Comparison of ENCODE assay signal across 19 cellular contexts in genomic region chr1:171212607-171213347, GRCh38. TPM values are rescaled to one million over a fixed set of nuclear protein-coding genes. Genes with fewer than 3 reads are reported as not detected.
DNase-seq lines count a peak whose midpoint lies in the region; ATAC-seq and TF ChIP-seq lines count a peak whose summit lies in the region.
"Had no signal": no experiment of that assay in that cellular context is flagged by ENCODE, and none has a peak within 500 bp of the region (broad histone marks: within the 10 kb centered on the region; RNA-seq: fewer than 3 reads in every experiment).

No MANE protein-coding gene starts in this region.

- H3K79me1 ChIP-seq in IMR-90 (ENCODE audit: low read depth in 1 of 2, low read length in 2 of 2), result no peaks in the 10 kb centered on the region
- H3K79me1 ChIP-seq in trophoblast cell (ENCODE audit: low read length), result peaks cover 2% of the 10 kb centered on the region

- peak overlapping the region; percentile 34 for H3K27ac Mint-ChIP-seq in dendritic cell treated with granulocyte-macrophage colony-stimulating factor and Interleukin-4, amounts not matched to agents 40 ng/mL and 50 ng/mL, for 4 days
- no peak overlapping the region for H3K27ac Mint-ChIP-seq in activated CD4-positive, alpha-beta memory T cell treated with anti-CD3 and anti-CD28 coated beads for 36 hours
- no peak overlapping the region for H3K27ac Mint-ChIP-seq in stimulated activated effector memory CD8-positive, alpha-beta T cell treated with anti-CD3 and anti-CD28 coated beads, Interleukin-12 subunit alpha, Interleukin-12 subunit beta, amount 100 ng/mL, for 72 hours
- H3K27ac Mint-ChIP-seq in T-helper 2 cell treated with Interferon-gamma antibody and Interleukin-4, amounts not matched to agents 5 μg/mL and 100 μg/mL, for 36 hours, result no peak overlapping the region
- H3K27ac Mint-ChIP-seq: activated naive CD8-positive, alpha-beta T cell; activated T-cell treated with anti-CD3 and anti-CD28 coated beads, Interleukin-2, amount 50 U/mL, for 24 hours; natural killer cell treated with Interleukin-12 subunit alpha and Interleukin-12 subunit beta and Interleukin-15 and Interleukin-18, amount 100 ng/mL, for 72 hours had no signal

- no CpG with 5 or more reads among the region's 3 CpGs for WGBS in IMR-90 (ENCODE audit: extremely low coverage in 2 of 2, insufficient read length in 1 of 2), 2 experiments
- no CpG with 5 or more reads among the region's 3 CpGs for WGBS in trophoblast cell (ENCODE audit: extremely low coverage, insufficient coverage, insufficient read length)

- H2BK5ac ChIP-seq in IMR-90 (ENCODE audit: low read depth, low read length, poor library complexity, severe bottlenecking), result no peak overlapping the region
- H2BK5ac ChIP-seq in trophoblast cell (ENCODE audit: low read depth, low read length, poor library complexity), result no peak overlapping the region

- no peak overlapping the region for H3K56ac ChIP-seq in IMR-90 (ENCODE audit: extremely low read depth, insufficient read depth, low read length)

- POLR2A ChIA-PET in IMR-90 (lab: Charles Lee; ENCODE audit: unreplicated experiment), result no interaction called here
- POLR2A ChIA-PET in activated CD4-positive, alpha-beta memory T cell treated with anti-CD3 and anti-CD28 coated beads for 36 hours (lab: Charles Lee), result no interaction called here
- POLR2A ChIA-PET in A673 (lab: Charles Lee; ENCODE audit: low non-redundant PET), result no interaction called here

- H2BK20ac ChIP-seq in IMR-90 (ENCODE audit: low read depth, low read length), result no peak overlapping the region

- H3K27me3 ChIP-seq in IMR-90 (ENCODE audit: control insufficient read depth, insufficient read depth, low read length), result no peaks in the 10 kb centered on the region
- no peaks in the 10 kb centered on the region for H3K27me3 ChIP-seq in trophoblast cell (ENCODE audit: insufficient read depth, low read length)
- no peaks in the 10 kb centered on the region for H3K27me3 ChIP-seq in A673 (replicated peaks; ENCODE audit: insufficient read depth, low read depth, low read length, poor library complexity)
- H3K27me3 ChIP-seq: cardiac muscle cell had no signal

- H3K36me3 ChIP-seq in IMR-90 (ENCODE audit: control insufficient read depth, insufficient read depth, low read length), result no peaks in the 10 kb centered on the region
- H3K36me3 ChIP-seq in trophoblast cell (ENCODE audit: control insufficient read depth in 1 of 2, insufficient read depth in 2 of 2, low read length in 2 of 2), result no peaks in the 10 kb centered on the region
- H3K36me3 ChIP-seq in A673 (ENCODE audit: insufficient read depth, low read length, poor library complexity, severe bottlenecking), result no peaks in the 10 kb centered on the region
- H3K36me3 ChIP-seq: cardiac muscle cell had no signal

- no peak overlapping the region for H4K12ac ChIP-seq in trophoblast cell (ENCODE audit: low read depth, low read length)

- dilution Hi-C loops in IMR-90 (cut with HindIII; ENCODE audit: low sequenced_read_pairs, unreplicated experiment), result no loop called here

- no peak overlapping the region for H2BK120ac ChIP-seq in IMR-90 (ENCODE audit: low read depth, low read length)
- no peak overlapping the region for H2BK120ac ChIP-seq in trophoblast cell (ENCODE audit: insufficient read depth, low read length, poor library complexity)

- H3K27ac ChIP-seq in IMR-90 (ENCODE audit: insufficient read depth, low read length) (no peak overlapping the region), trophoblast cell (ENCODE audit: low read depth, low read length) (no peak overlapping the region), A673 (ENCODE audit: low read depth, low read length, poor library complexity, severe bottlenecking) (no peak overlapping the region)
- H3K27ac ChIP-seq: cardiac muscle cell had no signal

- peak overlapping the region; percentile 24; the same call in 1 of the 2 replicates for H3K18ac ChIP-seq in IMR-90 (ENCODE audit: low read depth, low read length)
- H3K18ac ChIP-seq in trophoblast cell (ENCODE audit: low read length), result no peak overlapping the region

- H2AK9ac ChIP-seq in IMR-90 (replicated peaks; ENCODE audit: low read depth, low read length, poor library complexity), result no peak overlapping the region

- H3K4ac ChIP-seq in IMR-90 (ENCODE audit: low read depth, low read length) (no peak overlapping the region; the same call in 1 of the 2 replicates), trophoblast cell (ENCODE audit: low read depth, low read length) (no peak overlapping the region)

- no peak overlapping the region for H2BK15ac ChIP-seq in IMR-90 (ENCODE audit: low read depth, low read length)

- no peak for ATAC-seq in IMR-90 (ENCODE audit: low read depth)
- ATAC-seq in stimulated activated effector memory CD8-positive, alpha-beta T cell treated with anti-CD3 and anti-CD28 coated beads, Interleukin-12 subunit alpha, Interleukin-12 subunit beta, amount 100 ng/mL, for 72 hours, result no peak
- ATAC-seq: natural killer cell treated with Interleukin-12 subunit alpha and Interleukin-12 subunit beta and Interleukin-15 and Interleukin-18, amount 100 ng/mL, for 72 hours had no signal

- H4K91ac ChIP-seq in IMR-90 (ENCODE audit: insufficient read depth, low read depth, low read length) (no peak overlapping the region), trophoblast cell (ENCODE audit: low read depth, low read length) (peak overlapping the region; percentile 28)

- H3K23ac ChIP-seq in IMR-90 (ENCODE audit: low read depth, low read length), result no peak overlapping the region
- H3K23ac ChIP-seq in trophoblast cell (ENCODE audit: low read length), result no peak overlapping the region

- H3K14ac ChIP-seq in IMR-90 (replicated peaks; ENCODE audit: low read depth, low read length) (no peak overlapping the region), trophoblast cell (ENCODE audit: low read length) (no peak overlapping the region)

- H2BK12ac ChIP-seq in trophoblast cell (ENCODE audit: low read length), result peak overlapping the region; percentile 50

- H3K9me3 Mint-ChIP-seq in dendritic cell treated with granulocyte-macrophage colony-stimulating factor and Interleukin-4, amounts not matched to agents 40 ng/mL and 50 ng/mL, for 4 days, result no peaks in the 10 kb centered on the region
- H3K9me3 Mint-ChIP-seq in activated CD4-positive, alpha-beta memory T cell treated with anti-CD3 and anti-CD28 coated beads for 36 hours, result no peaks in the 10 kb centered on the region
- no peaks in the 10 kb centered on the region for H3K9me3 Mint-ChIP-seq in stimulated activated effector memory CD8-positive, alpha-beta T cell treated with anti-CD3 and anti-CD28 coated beads, Interleukin-12 subunit alpha, Interleukin-12 subunit beta, amount 100 ng/mL, for 72 hours
- no peaks in the 10 kb centered on the region for H3K9me3 Mint-ChIP-seq in T-helper 2 cell treated with Interferon-gamma antibody and Interleukin-4, amounts not matched to agents 5 μg/mL and 100 μg/mL, for 36 hours
- H3K9me3 Mint-ChIP-seq: activated T-cell treated with anti-CD3 and anti-CD28 coated beads, Interleukin-2, amount 50 U/mL, for 24 hours; natural killer cell treated with Interleukin-12 subunit alpha and Interleukin-12 subunit beta and Interleukin-15 and Interleukin-18, amount 100 ng/mL, for 72 hours had no signal

- TF ChIP-seq RAD21 in IMR-90 (IDR thresholded peaks at IDR 0.05; ENCODE audit: low read length), result no peak

- H2AK5ac ChIP-seq in IMR-90 (ENCODE audit: low read depth, low read length) (0 out of 2 replicates have a peak overlapping the region, but pooled peaks have one; percentile 17), trophoblast cell (ENCODE audit: low read length) (no peak overlapping the region)

- in situ Hi-C loops in IMR-90 (cut with MboI; ENCODE audit: low sequenced_read_pairs), result no loop called here

- H4K8ac ChIP-seq in IMR-90 (ENCODE audit: low read depth in 2 of 2, low read length in 2 of 2) (no peak overlapping the region), trophoblast cell (ENCODE audit: low read depth, low read length) (no peak overlapping the region)

- no peaks in the 10 kb centered on the region for H4K20me1 ChIP-seq in IMR-90 (ENCODE audit: insufficient read depth, low read length)

- H3K4me2 ChIP-seq in IMR-90 (ENCODE audit: low read depth, low read length), result no peak overlapping the region
- no peak overlapping the region for H3K4me2 ChIP-seq in trophoblast cell (ENCODE audit: low read length)

- H3K27me3 Mint-ChIP-seq in dendritic cell treated with granulocyte-macrophage colony-stimulating factor and Interleukin-4, amounts not matched to agents 40 ng/mL and 50 ng/mL, for 4 days, result no peaks in the 10 kb centered on the region
- H3K27me3 Mint-ChIP-seq in activated CD4-positive, alpha-beta memory T cell treated with anti-CD3 and anti-CD28 coated beads for 36 hours, result peaks cover 3% of the 10 kb centered on the region
- H3K27me3 Mint-ChIP-seq in T-helper 2 cell treated with Interferon-gamma antibody and Interleukin-4, amounts not matched to agents 5 μg/mL and 100 μg/mL, for 36 hours (ENCODE audit: low read depth), result peaks cover 5% of the 10 kb centered on the region

- intact Hi-C loops in IMR-90 (cut with micrococcal nuclease) (no loop called here), A673 (cut with micrococcal nuclease; ENCODE audit: unreplicated experiment) (no loop called here)
- intact Hi-C loops in dendritic cell treated with granulocyte-macrophage colony-stimulating factor and Interleukin-4, amounts not matched to agents 40 ng/mL and 50 ng/mL, for 4 days (cut with micrococcal nuclease), result no loop called here
- intact Hi-C loops in activated CD4-positive, alpha-beta memory T cell treated with anti-CD3 and anti-CD28 coated beads for 36 hours (cut with micrococcal nuclease), result no loop called here

- H3K4me1 ChIP-seq in IMR-90 (ENCODE audit: control insufficient read depth, insufficient read depth, low read length) (no peaks in the 10 kb centered on the region), trophoblast cell (ENCODE audit: control insufficient read depth in 1 of 2, insufficient read depth in 2 of 2, low read length in 2 of 2) (peaks cover 2% of the 10 kb centered on the region in 2 experiments), A673 (ENCODE audit: insufficient read depth, low read length, poor library complexity, severe bottlenecking) (no peaks in the 10 kb centered on the region)

- peaks cover 14% of the 10 kb centered on the region for H3K4me1 Mint-ChIP-seq in dendritic cell treated with granulocyte-macrophage colony-stimulating factor and Interleukin-4, amounts not matched to agents 40 ng/mL and 50 ng/mL, for 4 days (ENCODE audit: low read depth)
- H3K4me1 Mint-ChIP-seq in activated CD4-positive, alpha-beta memory T cell treated with anti-CD3 and anti-CD28 coated beads for 36 hours (ENCODE audit: low read depth), result no peaks in the 10 kb centered on the region
- H3K4me1 Mint-ChIP-seq in stimulated activated effector memory CD8-positive, alpha-beta T cell treated with anti-CD3 and anti-CD28 coated beads, Interleukin-12 subunit alpha, Interleukin-12 subunit beta, amount 100 ng/mL, for 72 hours, result no peaks in the 10 kb centered on the region
- no peaks in the 10 kb centered on the region for H3K4me1 Mint-ChIP-seq in T-helper 2 cell treated with Interferon-gamma antibody and Interleukin-4, amounts not matched to agents 5 μg/mL and 100 μg/mL, for 36 hours (ENCODE audit: low read depth)

- no peak overlapping the region for H3K4me3 Mint-ChIP-seq in dendritic cell treated with granulocyte-macrophage colony-stimulating factor and Interleukin-4, amounts not matched to agents 40 ng/mL and 50 ng/mL, for 4 days
- H3K4me3 Mint-ChIP-seq in activated CD4-positive, alpha-beta memory T cell treated with anti-CD3 and anti-CD28 coated beads for 36 hours, result no peak overlapping the region
- H3K4me3 Mint-ChIP-seq in stimulated activated effector memory CD8-positive, alpha-beta T cell treated with anti-CD3 and anti-CD28 coated beads, Interleukin-12 subunit alpha, Interleukin-12 subunit beta, amount 100 ng/mL, for 72 hours, result no peak overlapping the region
- no peak overlapping the region for H3K4me3 Mint-ChIP-seq in T-helper 2 cell treated with Interferon-gamma antibody and Interleukin-4, amounts not matched to agents 5 μg/mL and 100 μg/mL, for 36 hours
- H3K4me3 Mint-ChIP-seq: activated naive CD8-positive, alpha-beta T cell; activated T-cell treated with anti-CD3 and anti-CD28 coated beads, Interleukin-2, amount 50 U/mL, for 24 hours; natural killer cell treated with Interleukin-12 subunit alpha and Interleukin-12 subunit beta and Interleukin-15 and Interleukin-18, amount 100 ng/mL, for 72 hours had no signal

- BruUV-seq in IMR-90 (replicated peaks; lab: Mats Ljungman, UMichigan) (no TSS peak), A673 (replicated peaks; lab: Mats Ljungman, UMichigan) (no TSS peak)

- no peaks in the 10 kb centered on the region for H3K79me2 ChIP-seq in trophoblast cell (ENCODE audit: control insufficient read depth, insufficient read depth, low read length, poor library complexity)

- CTCF ChIA-PET in IMR-90 (lab: Yijun Ruan, JAX), result interaction anchor here (0.9 kb wide), 1 partner anchor 10 kb away, joined by 3 read pairs; no protein-coding TSS in a partner anchor
- CTCF ChIA-PET in activated CD4-positive, alpha-beta memory T cell treated with anti-CD3 and anti-CD28 coated beads for 36 hours (lab: Charles Lee), result interaction anchor here (1.9 kb wide), 1 partner anchor 101 kb away, joined by 5 read pairs; the partner anchor contains the start of gene FMO4
- CTCF ChIA-PET in A673 (lab: Charles Lee), result no interaction called here

- H3K4me3 ChIP-seq in IMR-90 (ENCODE audit: insufficient read depth, low read depth, low read length) (no peak overlapping the region), trophoblast cell (ENCODE audit: low read depth, low read length) (no peak overlapping the region), A673 (ENCODE audit: low read depth, low read length, poor library complexity, severe bottlenecking) (no peak overlapping the region)
- H3K4me3 ChIP-seq: cardiac muscle cell had no signal

- H3K36me3 Mint-ChIP-seq in dendritic cell treated with granulocyte-macrophage colony-stimulating factor and Interleukin-4, amounts not matched to agents 40 ng/mL and 50 ng/mL, for 4 days (ENCODE audit: low read depth), result no peaks in the 10 kb centered on the region
- no peaks in the 10 kb centered on the region for H3K36me3 Mint-ChIP-seq in activated CD4-positive, alpha-beta memory T cell treated with anti-CD3 and anti-CD28 coated beads for 36 hours
- no peaks in the 10 kb centered on the region for H3K36me3 Mint-ChIP-seq in stimulated activated effector memory CD8-positive, alpha-beta T cell treated with anti-CD3 and anti-CD28 coated beads, Interleukin-12 subunit alpha, Interleukin-12 subunit beta, amount 100 ng/mL, for 72 hours
- no peaks in the 10 kb centered on the region for H3K36me3 Mint-ChIP-seq in T-helper 2 cell treated with Interferon-gamma antibody and Interleukin-4, amounts not matched to agents 5 μg/mL and 100 μg/mL, for 36 hours (ENCODE audit: low read depth)
- H3K36me3 Mint-ChIP-seq: natural killer cell treated with Interleukin-12 subunit alpha and Interleukin-12 subunit beta and Interleukin-15 and Interleukin-18, amount 100 ng/mL, for 72 hours had no signal

- H3K9me1 ChIP-seq in IMR-90 (ENCODE audit: insufficient read depth, low read length), result no peaks in the 10 kb centered on the region

- H3K9ac ChIP-seq in IMR-90 (ENCODE audit: low read depth, low read length) (no peak overlapping the region), trophoblast cell (ENCODE audit: low read length) (no peak overlapping the region)

- no peak for DNase-seq in IMR-90
- peak; percentile 46 to 93 for DNase-seq in NOMO-1 (lab: John Stamatoyannopoulos, UW; ENCODE audit: unreplicated experiment in 2 of 2)
- no peak for DNase-seq in trophoblast cell
- DNase-seq in activated CD4-positive, alpha-beta memory T cell treated with anti-CD3 and anti-CD28 coated beads for 36 hours, result no peak
- DNase-seq in A673 (ENCODE audit: low spot score), result no peak
- no peak for DNase-seq in stimulated activated effector memory CD8-positive, alpha-beta T cell treated with anti-CD3 and anti-CD28 coated beads, Interleukin-12 subunit alpha, Interleukin-12 subunit beta, amount 100 ng/mL, for 72 hours (ENCODE audit: low spot score in 2 of 2)
- no peak for DNase-seq in T-helper 2 cell treated with Interferon-gamma antibody and Interleukin-4, amounts not matched to agents 5 μg/mL and 100 μg/mL, for 36 hours (ENCODE audit: low spot score)
- DNase-seq: activated T-cell treated with anti-CD3 and anti-CD28 coated beads, Interleukin-2, amount 50 U/mL, for 24 hours; C1 segment of cervical spinal cord; DMS79; NCI-H2081; NCI-H69; SHP77; T1000 had no signal

- H4K5ac ChIP-seq in IMR-90 (ENCODE audit: low read depth, low read length), result no peak overlapping the region

- H3K9me3 ChIP-seq in IMR-90 (ENCODE audit: control insufficient read depth, insufficient read depth, low read length), result no peaks in the 10 kb centered on the region
- peaks cover 1% of the 10 kb centered on the region for H3K9me3 ChIP-seq in trophoblast cell (ENCODE audit: insufficient read depth, low read depth, low read length)
- no peaks in the 10 kb centered on the region for H3K9me3 ChIP-seq in A673 (ENCODE audit: low read depth, low read length, poor library complexity, severe bottlenecking)

- TF ChIP-seq CTCF in IMR-90 (conservative IDR thresholded peaks at IDR 0.05; ENCODE audit: low read depth, low read length), result no peak
- TF ChIP-seq CTCF in A673 (conservative IDR thresholded peaks at IDR 0.05; ENCODE audit: low read depth, low read length), result no peak

- no peak overlapping the region for H2AFZ ChIP-seq in IMR-90 (replicated peaks; ENCODE audit: low read length, poor library complexity)
- no peak overlapping the region for H2AFZ ChIP-seq in trophoblast cell (ENCODE audit: insufficient read depth, low read length, poor library complexity)

- TF ChIP-seq POLR2A in IMR-90 (IDR thresholded peaks at IDR 0.05; ENCODE audit: low read depth, low read length), result no peak

RNA-seq across cellular contexts. Expression of gene FMO2, which starts 27.7 kb away (rescaled TPM):
- total RNA-seq in IMR-90 (2012; rRNA removed), result under 0.01 TPM in 2 replicates
- 0.05 TPM in 1 of 2 replicates, not detected in the other for polyA plus RNA-seq in IMR-90 (2012; rRNA removed)
- polyA plus RNA-seq in IMR-90 (2012; cell fraction: cytosol; rRNA removed), result 0.01 TPM in 1 of 2 replicates, not detected in the other
- 0.56 TPM in 1 of 2 replicates, not detected in the other for polyA plus RNA-seq in IMR-90 (2012; cell fraction: nucleus; rRNA removed; ENCODE audit: low replicate concordance)
- polyA plus RNA-seq in trophoblast cell (2013), result 0.04 and 0.19 TPM in 2 replicates
- total RNA-seq in activated CD4-positive, alpha-beta memory T cell treated with anti-CD3 and anti-CD28 coated beads for 36 hours, result not detected
- 0.20 TPM in 1 of 2 replicates, not detected in the other for total RNA-seq in A673 (2021)
- total RNA-seq: cardiac muscle cell; natural killer cell treated with Interleukin-12 subunit alpha and Interleukin-12 subunit beta and Interleukin-15 and Interleukin-18, amount 100 ng/mL, for 72 hours; renal cortical epithelial cell had no signal
- polyA plus RNA-seq: cardiac muscle cell had no signal

RNA-seq across cellular contexts. Expression of gene FMO1, which starts 35.5 kb away (rescaled TPM):
- not detected in 2 replicates for total RNA-seq in IMR-90 (2012; rRNA removed)
- polyA plus RNA-seq in IMR-90 (2012; rRNA removed), result not detected in 2 replicates
- not detected in 2 replicates for polyA plus RNA-seq in IMR-90 (2012; cell fraction: cytosol; rRNA removed)
- not detected in 2 replicates for polyA plus RNA-seq in IMR-90 (2012; cell fraction: nucleus; rRNA removed; ENCODE audit: low replicate concordance)
- 0.06 and 0.07 TPM in 2 replicates for polyA plus RNA-seq in trophoblast cell (2013)
- total RNA-seq in activated CD4-positive, alpha-beta memory T cell treated with anti-CD3 and anti-CD28 coated beads for 36 hours, result not detected
- total RNA-seq in A673 (2021), result not detected in 2 replicates
- total RNA-seq: cardiac muscle cell; natural killer cell treated with Interleukin-12 subunit alpha and Interleukin-12 subunit beta and Interleukin-15 and Interleukin-18, amount 100 ng/mL, for 72 hours had no signal

Comparison
In these comparisons a context has a peak if more than half of its experiments do, and no peak if none do; other contexts are left out.
1. DNase-seq: peak in NOMO-1 (2 of 2); none in IMR-90 (single experiment), trophoblast cell (0 of 2), activated CD4-positive, alpha-beta memory T cell treated with anti-CD3 and anti-CD28 coated beads for 36 hours (single experiment), A673 (single experiment), stimulated activated effector memory CD8-positive, alpha-beta T cell treated with anti-CD3 and anti-CD28 coated beads, Interleukin-12 subunit alpha, Interleukin-12 subunit beta, amount 100 ng/mL, for 72 hours (0 of 2) and T-helper 2 cell treated with Interferon-gamma antibody and Interleukin-4, amounts not matched to agents 5 μg/mL and 100 μg/mL, for 36 hours (single experiment).